Comparison of ENCODE assay signal across 30 cellular contexts in genomic region chr19:5074830-5075394, GRCh38.
A peak's percentile ranks its signal among the peaks of the same experiment; 100 is the strongest.
DNase-seq lines count a peak whose midpoint lies in the region; ATAC-seq and TF ChIP-seq lines count a peak whose summit lies in the region.
"Had no signal": no experiment of that assay in that cellular context is flagged by ENCODE, and none has a peak within 500 bp of the region (broad histone marks: within the 10 kb centered on the region; RNA-seq: fewer than 3 reads in every experiment).

No MANE protein-coding gene starts in this region.

- POLR2A ChIA-PET in activated CD8-positive, alpha-beta T cell treated with anti-CD3 and anti-CD28 coated beads, Interleukin-2, amount 10 ng/mL, durations not matched to agents 7 days and 5 days (lab: Charles Lee) = interaction anchor here (1.2 kb wide), 1 partner anchor 56 kb away, joined by 3 read pairs; no protein-coding TSS in a partner anchor

- H3K27ac Mint-ChIP-seq in activated CD8-positive, alpha-beta T cell treated with anti-CD3 and anti-CD28 coated beads, Interleukin-2, amount 10 ng/mL, durations not matched to agents 7 days and 5 days = peak overlapping the region; percentile 91
- no peak overlapping the region for H3K27ac Mint-ChIP-seq in activated T-cell treated with anti-CD3 and anti-CD28 coated beads, Interleukin-2, amount 50 U/mL, for 24 hours
- H3K27ac Mint-ChIP-seq: activated CD4-positive, alpha-beta memory T cell treated with anti-CD3 and anti-CD28 coated beads, Interleukin-2, amount 10 ng/mL, durations not matched to agents 7 days and 5 days; neural progenitor cell; T-helper 1 cell treated with Interleukin-12 subunit alpha and Interleukin-12 subunit beta and Interleukin-4 antibody, amounts not matched to agents 30 μg/mL and 1 μg/mL, for 36 hours had no signal

- WGBS in right lobe of liver (ENCODE audit: insufficient coverage, low coverage, low lambda C conversion rate, missing lambda C conversion rate) = 66% methylated on average over 11 of the region's 27 CpGs

- H3K9me3 Mint-ChIP-seq in activated CD8-positive, alpha-beta T cell treated with anti-CD3 and anti-CD28 coated beads, Interleukin-2, amount 10 ng/mL, durations not matched to agents 7 days and 5 days (ENCODE audit: insufficient read depth) = no peaks in the 10 kb centered on the region
- H3K9me3 Mint-ChIP-seq in activated T-cell treated with anti-CD3 and anti-CD28 coated beads, Interleukin-2, amount 50 U/mL, for 24 hours = no peaks in the 10 kb centered on the region
- H3K9me3 Mint-ChIP-seq: activated CD4-positive, alpha-beta memory T cell treated with anti-CD3 and anti-CD28 coated beads, Interleukin-2, amount 10 ng/mL, durations not matched to agents 7 days and 5 days; activated T-cell treated with anti-CD3 and anti-CD28 coated beads, Interleukin-2, amount 50 U/mL, for 4 hours; neural progenitor cell; T-helper 1 cell treated with Interleukin-12 subunit alpha and Interleukin-12 subunit beta and Interleukin-4 antibody, amounts not matched to agents 30 μg/mL and 1 μg/mL, for 36 hours had no signal

- H3K36me3 Mint-ChIP-seq in activated CD8-positive, alpha-beta T cell treated with anti-CD3 and anti-CD28 coated beads, Interleukin-2, amount 10 ng/mL, durations not matched to agents 7 days and 5 days (ENCODE audit: low read depth) = peaks cover 10% of the 10 kb centered on the region
- peaks cover 29% of the 10 kb centered on the region for H3K36me3 Mint-ChIP-seq in activated T-cell treated with anti-CD3 and anti-CD28 coated beads, Interleukin-2, amount 50 U/mL, for 24 hours (ENCODE audit: low read depth)

- H3K36me3 ChIP-seq in BLaER1 = peaks cover 66% of the 10 kb centered on the region
- peaks cover 19% of the 10 kb centered on the region for H3K36me3 ChIP-seq in HUES48 (ENCODE audit: control insufficient read depth, insufficient read depth, low read length)
- peaks cover 0 to 51% (median 2%) of the 10 kb centered on the region in 4 donors for H3K36me3 ChIP-seq in right lobe of liver
- H3K36me3 ChIP-seq: neural progenitor cell had no signal

- DNase-seq in activated CD8-positive, alpha-beta T cell treated with anti-CD3 and anti-CD28 coated beads, Interleukin-2, amount 10 ng/mL, durations not matched to agents 7 days and 5 days = no peak
- DNase-seq in right lobe of liver = peak in 1 of 3 donors; percentile 48
- no peak for DNase-seq in pons (ENCODE audit: low spot score)
- DNase-seq in activated CD4-positive, alpha-beta T cell treated with anti-CD3 and anti-CD28 coated beads for 4 hours = no peak
- DNase-seq in activated T-cell treated with anti-CD3 and anti-CD28 coated beads, Interleukin-2, amount 50 U/mL, for 24 hours = no peak
- DNase-seq: activated CD4-positive, alpha-beta memory T cell treated with anti-CD3 and anti-CD28 coated beads, Interleukin-2, amount 10 ng/mL, durations not matched to agents 7 days and 5 days; activated CD4-positive, CD25-positive, alpha-beta regulatory T cell treated with anti-CD3 and anti-CD28 coated beads, Interleukin-2, amount 50 U/mL, for 72 hours; activated T-cell treated with anti-CD3 and anti-CD28 coated beads, Interleukin-2, amount 50 U/mL, for 4 hours; adrenal gland; body of pancreas; Calu3; DMS79 treated with DMSO at 0.1 percent for 48 hours; kidney; lower lobe of right lung; mucosa of descending colon; NCI-H2081 treated with DMSO at 0.1 percent for 48 hours; NCI-H226; NCI-H774; sigmoid colon; stimulated activated CD4-positive, alpha-beta T cell treated with anti-CD3 and anti-CD28 coated beads, Interleukin-4, amount 100 ng/mL, for 24 hours; stimulated activated naive CD4-positive, alpha-beta T cell; testis had no signal

- no peak for TF ChIP-seq POLR2A in right lobe of liver (IDR thresholded peaks at IDR 0.05)

- H3K9me3 ChIP-seq in BLaER1 (no peaks in the 10 kb centered on the region), HUES48 (ENCODE audit: control insufficient read depth, insufficient read depth, low read length) (no peaks in the 10 kb centered on the region), right lobe of liver (no peaks in the 10 kb centered on the region)
- H3K9me3 ChIP-seq: adrenal gland, body of pancreas, lower lobe of right lung, mucosa of descending colon, sigmoid colon, testis had no signal

- peaks cover 22% of the 10 kb centered on the region for H3K27me3 ChIP-seq in BLaER1
- H3K27me3 ChIP-seq in HUES48 (ENCODE audit: control insufficient read depth, insufficient read depth, low read length) = no peaks in the 10 kb centered on the region
- no peaks in the 10 kb centered on the region for H3K27me3 ChIP-seq in right lobe of liver
- H3K27me3 ChIP-seq: adrenal gland, body of pancreas, neural progenitor cell, sigmoid colon, testis had no signal

- peak; percentile 25 for ATAC-seq in activated CD8-positive, alpha-beta T cell treated with anti-CD3 and anti-CD28 coated beads, Interleukin-2, amount 10 ng/mL, durations not matched to agents 7 days and 5 days
- ATAC-seq in right lobe of liver (peak; percentile 3 to 29 (median 16)), HG03342 (IDR thresholded peaks at IDR 0.05; ENCODE audit: unreplicated experiment) (no peak)
- ATAC-seq: body of pancreas, mucosa of descending colon had no signal

- intact Hi-C loops in right lobe of liver (cut with DNase I) = no loop called here

- H3K4me1 Mint-ChIP-seq in activated CD8-positive, alpha-beta T cell treated with anti-CD3 and anti-CD28 coated beads, Interleukin-2, amount 10 ng/mL, durations not matched to agents 7 days and 5 days (ENCODE audit: low read depth) = peaks cover 55% of the 10 kb centered on the region
- H3K4me1 Mint-ChIP-seq in activated T-cell treated with anti-CD3 and anti-CD28 coated beads, Interleukin-2, amount 50 U/mL, for 24 hours (ENCODE audit: low read depth) = peaks cover 13% of the 10 kb centered on the region

- peak overlapping the region; percentile 54 for H3K4me3 Mint-ChIP-seq in activated CD8-positive, alpha-beta T cell treated with anti-CD3 and anti-CD28 coated beads, Interleukin-2, amount 10 ng/mL, durations not matched to agents 7 days and 5 days
- no peak overlapping the region for H3K4me3 Mint-ChIP-seq in activated T-cell treated with anti-CD3 and anti-CD28 coated beads, Interleukin-2, amount 50 U/mL, for 24 hours
- H3K4me3 Mint-ChIP-seq: activated CD4-positive, alpha-beta memory T cell treated with anti-CD3 and anti-CD28 coated beads, Interleukin-2, amount 10 ng/mL, durations not matched to agents 7 days and 5 days; activated T-cell treated with anti-CD3 and anti-CD28 coated beads, Interleukin-2, amount 50 U/mL, for 4 hours; neural progenitor cell; T-helper 1 cell treated with Interleukin-12 subunit alpha and Interleukin-12 subunit beta and Interleukin-4 antibody, amounts not matched to agents 30 μg/mL and 1 μg/mL, for 36 hours had no signal

- H3K4me3 ChIP-seq in BLaER1 = no peak overlapping the region
- no peak overlapping the region for H3K4me3 ChIP-seq in HUES48 (ENCODE audit: low read depth, low read length)
- no peak overlapping the region for H3K4me3 ChIP-seq in right lobe of liver
- H3K4me3 ChIP-seq: adrenal gland, body of pancreas, lower lobe of right lung, mucosa of descending colon, neural progenitor cell, sigmoid colon, testis had no signal

- no peaks in the 10 kb centered on the region for H3K27me3 Mint-ChIP-seq in activated CD8-positive, alpha-beta T cell treated with anti-CD3 and anti-CD28 coated beads, Interleukin-2, amount 10 ng/mL, durations not matched to agents 7 days and 5 days (ENCODE audit: low read depth)
- H3K27me3 Mint-ChIP-seq in activated T-cell treated with anti-CD3 and anti-CD28 coated beads, Interleukin-2, amount 50 U/mL, for 24 hours = no peaks in the 10 kb centered on the region
- H3K27me3 Mint-ChIP-seq: activated CD4-positive, alpha-beta memory T cell treated with anti-CD3 and anti-CD28 coated beads, Interleukin-2, amount 10 ng/mL, durations not matched to agents 7 days and 5 days had no signal

- H4K20me1 ChIP-seq in BLaER1 = peaks cover 99% of the 10 kb centered on the region

- CTCF ChIA-PET in activated CD8-positive, alpha-beta T cell treated with anti-CD3 and anti-CD28 coated beads, Interleukin-2, amount 10 ng/mL, durations not matched to agents 7 days and 5 days (lab: Charles Lee) = interaction anchor here (0.7 to 1.9 kb wide), 2 partner anchors 44 to 64 kb away, joined by 3 to 6 read pairs; no protein-coding TSS in a partner anchor

- peaks cover 90% of the 10 kb centered on the region for H3K4me1 ChIP-seq in BLaER1
- peaks cover 16% of the 10 kb centered on the region for H3K4me1 ChIP-seq in HUES48 (ENCODE audit: control insufficient read depth, insufficient read depth, low read length)
- H3K4me1 ChIP-seq in right lobe of liver = no peaks in the 10 kb centered on the region
- H3K4me1 ChIP-seq: adrenal gland, lower lobe of right lung, neural progenitor cell, sigmoid colon, testis had no signal

- peak overlapping the region; percentile 89 for H3K4me2 ChIP-seq in BLaER1
- H3K4me2 ChIP-seq: neural progenitor cell had no signal

- H3K9ac ChIP-seq in BLaER1 (no peak overlapping the region), HUES48 (ENCODE audit: low read depth, low read length) (no peak overlapping the region)
- H3K9ac ChIP-seq: neural progenitor cell had no signal

- TF ChIP-seq CTCF in right lobe of liver (IDR thresholded peaks at IDR 0.05) = no peak

- H3K27ac ChIP-seq in BLaER1 (no peak overlapping the region), HUES48 (ENCODE audit: low read depth, low read length) (peak overlapping the region; percentile 4), right lobe of liver (peak overlapping the region in 1 of 3 donors; percentile 1)
- H3K27ac ChIP-seq: adrenal gland, body of pancreas, C4-2B, epithelial cell of prostate, lower lobe of right lung, neural progenitor cell, RWPE1, sigmoid colon, testis had no signal
